In genomic region chr4:94534401-94535312, GRCh38 we compare ENCODE assay signal across 8 cellular contexts.
DNase-seq lines count a peak whose midpoint lies in the region; ATAC-seq, FAIRE-seq and TF ChIP-seq lines count a peak whose summit lies in the region.

No MANE protein-coding gene starts in this region.

- H2BK12ac ChIP-seq in neuronal stem cell (ENCODE audit: low read length), result no peak overlapping the region

- no peak overlapping the region for H3K4me3 ChIP-seq in A549
- H3K4me3 ChIP-seq in coronary artery, result peak overlapping the region; percentile 44
- peak overlapping the region; percentile 12 for H3K4me3 ChIP-seq in psoas muscle
- no peak overlapping the region for H3K4me3 ChIP-seq in MG63
- no peak overlapping the region for H3K4me3 ChIP-seq in neuronal stem cell (ENCODE audit: low read length in 2 of 2)

- H2BK120ac ChIP-seq in neuronal stem cell (ENCODE audit: low read depth, low read length), result no peak overlapping the region

- no peak overlapping the region for H3K9ac ChIP-seq in neuronal stem cell (ENCODE audit: low read depth, low read length, poor library complexity)

- H4K8ac ChIP-seq in neuronal stem cell (ENCODE audit: low read depth, low read length), result no peak overlapping the region

- WGBS in A549 (ENCODE audit: missing lambda C conversion rate), result 30% methylated on average over 5 of the region's 5 CpGs
- 31 to 49% (median 33%) methylated on average over 5 of the region's 5 CpGs for WGBS in psoas muscle, 3 donors
- no CpG with 5 or more reads among the region's 5 CpGs for WGBS in neuronal stem cell (ENCODE audit: extremely low coverage in 2 of 2, insufficient read length in 2 of 2, insufficient replicate concordance in 1 of 2), 2 donors

- H2AK5ac ChIP-seq in neuronal stem cell (ENCODE audit: low read depth, low read length), result no peak overlapping the region

- H3K27ac ChIP-seq in A549, result peak overlapping the region; percentile 2 to 35; a peak in 3 of 6 replicates
- peak overlapping the region; percentile 53 to 72 for H3K27ac ChIP-seq in coronary artery
- peak overlapping the region; percentile 84 for H3K27ac ChIP-seq in psoas muscle
- H3K27ac ChIP-seq in neuronal stem cell (replicated peaks; ENCODE audit: low read length), result no peak overlapping the region

- DNase-seq in A549 (ENCODE audit: low read depth in 1 of 2, low spot score in 1 of 2) (no peak), coronary artery (ENCODE audit: low spot score) (no peak), psoas muscle (no peak), MG63 (no peak), neuronal stem cell (ENCODE audit: low spot score) (no peak), inferior parietal cortex (ENCODE audit: extremely low spot score) (no peak)

- TF ChIP-seq CTCF in A549 (IDR thresholded peaks at IDR 0.05) (no peak), coronary artery (IDR thresholded peaks at IDR 0.05) (no peak), psoas muscle (IDR thresholded peaks at IDR 0.05) (no peak)

- no peak overlapping the region for H3K23ac ChIP-seq in neuronal stem cell (ENCODE audit: low read depth, low read length, poor library complexity)

- no peak overlapping the region for H4K91ac ChIP-seq in neuronal stem cell (ENCODE audit: low read depth, low read length, poor library complexity)

- H3K36me3 ChIP-seq in psoas muscle (ENCODE audit: insufficient read depth in 1 of 2, low read depth in 1 of 2) (no peaks in the 10 kb centered on the region), MG63 (no peaks in the 10 kb centered on the region; the same call in 1 of the 2 replicates), neuronal stem cell (replicated peaks in 1 of 2; ENCODE audit: control insufficient read depth in 2 of 2, insufficient read depth in 2 of 2, low read length in 2 of 2) (no peaks in the 10 kb centered on the region)

- no peak overlapping the region for H2BK5ac ChIP-seq in neuronal stem cell (ENCODE audit: low read length)

- TF ChIP-seq RAD21 in A549 (conservative IDR thresholded peaks at IDR 0.05 in 1 of 2, IDR thresholded peaks at IDR 0.05 in 1 of 2), result no peak

- peaks cover 94% of the 10 kb centered on the region for H3K4me1 ChIP-seq in A549
- H3K4me1 ChIP-seq in psoas muscle, result peaks cover 94% of the 10 kb centered on the region
- peaks cover 9 to 18% of the 10 kb centered on the region in 2 donors for H3K4me1 ChIP-seq in neuronal stem cell (ENCODE audit: control insufficient read depth in 2 of 2, insufficient read depth in 1 of 2, low read depth in 1 of 2, low read length in 2 of 2)

- intact Hi-C loops in psoas muscle (cut with DNase I), result loop anchor here in 1 of 2 donors (5.0 kb wide), 1 partner anchor 48 kb away; no protein-coding TSS in a partner anchor

- POLR2A ChIA-PET in A549 (lab: Yijun Ruan, JAX), result no interaction called here

- CTCF ChIA-PET in A549 (lab: Yijun Ruan, JAX), result no interaction called here

- no peak for TF ChIP-seq EP300 in A549 (IDR thresholded peaks at IDR 0.05)

- H3K4me2 ChIP-seq in A549 (peak overlapping the region; percentile 63), neuronal stem cell (ENCODE audit: insufficient read depth, low read length, poor library complexity, severe bottlenecking) (no peak overlapping the region)

- peak in 1 of 2 experiments; percentile 58; a peak in 3 of 6 replicates for ATAC-seq in A549
- ATAC-seq in GM19468 (IDR thresholded peaks at IDR 0.05; ENCODE audit: extremely low read depth, unreplicated experiment), result peak; percentile 90
- peak; percentile 92 for ATAC-seq in HG03457 (IDR thresholded peaks at IDR 0.05; ENCODE audit: unreplicated experiment)
- peak; percentile 69 to 78 (median 73) for ATAC-seq in psoas muscle

- H2AFZ ChIP-seq in neuronal stem cell (ENCODE audit: low read length), result no peak overlapping the region

- no peak for FAIRE-seq in A549 (lab: Jason Lieb, UNC)

- no peaks in the 10 kb centered on the region for H3K9me3 ChIP-seq in A549
- no peaks in the 10 kb centered on the region for H3K9me3 ChIP-seq in psoas muscle
- H3K9me3 ChIP-seq in MG63, result no peaks in the 10 kb centered on the region
- H3K9me3 ChIP-seq in neuronal stem cell (replicated peaks in 1 of 2; ENCODE audit: control insufficient read depth in 2 of 2, insufficient read depth in 1 of 2, low read depth in 1 of 2, low read length in 2 of 2), result no peaks in the 10 kb centered on the region

- no peak overlapping the region for H2BK15ac ChIP-seq in neuronal stem cell (ENCODE audit: low read length)

- no peak for TF ChIP-seq POLR2A in A549 (IDR thresholded peaks at IDR 0.05; ENCODE audit: low read length)

- H3K27me3 ChIP-seq in psoas muscle (ENCODE audit: insufficient read depth in 3 of 3, low read length in 2 of 3), result no peaks in the 10 kb centered on the region
- H3K27me3 ChIP-seq in MG63, result no peaks in the 10 kb centered on the region
- H3K27me3 ChIP-seq in neuronal stem cell (ENCODE audit: control insufficient read depth in 3 of 3, insufficient read depth in 3 of 3, low read depth in 1 of 3, low read length in 3 of 3), result no peaks in the 10 kb centered on the region

- H3K4ac ChIP-seq in neuronal stem cell (ENCODE audit: low read length), result no peak overlapping the region

- no peak overlapping the region for H3K18ac ChIP-seq in neuronal stem cell (ENCODE audit: low read length)

- no peaks in the 10 kb centered on the region for H3K79me1 ChIP-seq in neuronal stem cell (ENCODE audit: low read depth, low read length)

- no peak overlapping the region for H3K14ac ChIP-seq in neuronal stem cell (ENCODE audit: low read length)

TF ChIP-seq in A549, 52 proteins besides CTCF, POLR2A, EP300 and RAD21:
- no peak for TF ChIP-seq ZNF302 (CRISPR knock-in tag; IDR thresholded peaks at IDR 0.05)
- TF ChIP-seq RCOR1 (IDR thresholded peaks at IDR 0.05; ENCODE audit: low read depth, low read length), result no peak
- TF ChIP-seq E2F6 (IDR thresholded peaks at IDR 0.05; ENCODE audit: borderline replicate concordance, low read depth), result no peak
TF ChIP-seq in A549: peak in this region for 0.

Comparison
In these comparisons a context has a peak if more than half of its experiments do, and no peak if none do; other contexts are left out.
1. H3K4me3 ChIP-seq: peak in coronary artery (single experiment) and psoas muscle (single experiment); none in A549 (single experiment), MG63 (single experiment) and neuronal stem cell (0 of 2).